ENCODE assay signal across 35 cellular contexts in the genomic region with DNA sequence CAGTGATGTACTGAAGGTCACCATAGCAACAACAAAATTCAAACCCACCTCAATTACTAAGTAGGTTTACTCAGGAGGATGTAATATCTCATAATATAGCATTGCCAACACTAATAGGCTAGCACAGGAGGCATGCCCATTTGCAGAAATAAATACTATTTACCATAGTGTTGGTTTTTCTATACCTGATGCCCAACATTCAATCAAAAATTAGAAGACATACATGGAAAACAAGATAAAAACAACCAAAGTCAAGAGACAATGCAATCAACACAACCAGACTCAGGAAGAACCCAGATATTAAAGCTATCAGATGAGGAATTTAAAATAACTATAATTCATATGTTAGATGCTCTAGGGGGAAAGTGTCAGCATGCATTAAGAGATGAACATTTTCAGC.
"Had no signal": no experiment of that assay in that cellular context is flagged by ENCODE, and none has a peak within 500 bp of the region (broad histone marks: within the 10 kb centered on the region; RNA-seq: fewer than 3 reads in every experiment).

No MANE protein-coding gene starts in this region.

- H3K36me3 ChIP-seq: MG63 had no signal

- H3K27me3 ChIP-seq: MG63 had no signal

- DNase-seq: Karpas-422, Kasumi-1, MG63, MM.1S, MV-4-11, NCI-H1048, NCI-H1092, NCI-H1092 treated with DMSO at 0.1 percent for 48 hours, NCI-H1105, NCI-H1105 treated with DMSO at 0.1 percent for 48 hours, NCI-H1417, NCI-H1417 treated with DMSO at 0.1 percent for 48 hours, NCI-H1436, NCI-H1436 treated with DMSO at 0.1 percent for 48 hours, NCI-H146, NCI-H1694, NCI-H1694 treated with DMSO at 0.1 percent for 48 hours, NCI-H187, NCI-H187 treated with DMSO at 0.1 percent for 48 hours, NCI-H1930, NCI-H2029, NCI-H2029 treated with DMSO at 0.1 percent for 48 hours, NCI-H2081, NCI-H2081 treated with DMSO at 0.1 percent for 48 hours, NCI-H2107, NCI-H2171, NCI-H2171 treated with DMSO at 0.1 percent for 48 hours, NCI-H2227 treated with DMSO at 0.1 percent for 48 hours, NCI-H226, NCI-H345, NCI-H446, NCI-H446 treated with DMSO at 0.1 percent for 48 hours, NCI-H510A, NCI-H510A treated with DMSO at 0.1 percent for 48 hours, NCI-H524 had no signal

- H3K9me3 ChIP-seq: MG63 had no signal

- H3K4me3 ChIP-seq: MG63 had no signal
